15 cellular contexts compared by ENCODE assay signal in genomic region chr6:159715168-159715567, GRCh38. TPM values are rescaled to one million over a fixed set of nuclear protein-coding genes. Genes with fewer than 3 reads are reported as not detected.
DNase-seq lines count a peak whose midpoint lies in the region; ATAC-seq, FAIRE-seq and TF ChIP-seq lines count a peak whose summit lies in the region.
"Had no signal": no experiment of that assay in that cellular context is flagged by ENCODE, and none has a peak within 500 bp of the region (broad histone marks: within the 10 kb centered on the region; RNA-seq: fewer than 3 reads in every experiment).

No MANE protein-coding gene starts in this region.

- no peak for FAIRE-seq in RCC 7860 (lab: Jason Lieb, UNC)
- FAIRE-seq: GM19239 had no signal

- H3K23ac ChIP-seq in mesenchymal stem cell (ENCODE audit: low read length in 2 of 2) = no peak overlapping the region

- WGBS in mesenchymal stem cell = 67% methylated on average over 3 of the region's 3 CpGs

- H3K79me1 ChIP-seq in mesenchymal stem cell (replicated peaks; ENCODE audit: low read length, poor library complexity, severe bottlenecking) = peaks cover 45% of the 10 kb centered on the region

- no peak for ATAC-seq in GM21423 (IDR thresholded peaks at IDR 0.05; ENCODE audit: unreplicated experiment)
- ATAC-seq: activated CD8-positive, alpha-beta T cell treated with anti-CD3 and anti-CD28 coated beads for 36 hours; foreskin keratinocyte had no signal

- no peak overlapping the region for H2BK15ac ChIP-seq in mesenchymal stem cell (ENCODE audit: low read depth, poor library complexity, severe bottlenecking)

- H2AK5ac ChIP-seq in mesenchymal stem cell (ENCODE audit: low read length, severe bottlenecking) = no peak overlapping the region

- H3K9me3 ChIP-seq in WERI-Rb-1 (ENCODE audit: severe bottlenecking) (no peaks in the 10 kb centered on the region), mesenchymal stem cell (ENCODE audit: control insufficient read depth, low read length) (no peaks in the 10 kb centered on the region), tibial artery (no peaks in the 10 kb centered on the region)

- no peak overlapping the region for H4K91ac ChIP-seq in mesenchymal stem cell (ENCODE audit: low read length)

- peak overlapping the region; percentile 89 for H3K9ac ChIP-seq in mesenchymal stem cell (ENCODE audit: low read length)

- no peak overlapping the region for H3K14ac ChIP-seq in mesenchymal stem cell (ENCODE audit: low read length in 2 of 2)

- intact Hi-C loops in tibial artery (cut with DNase I; ENCODE audit: low total_unique reads) = no loop called here

- no peak overlapping the region for H3K4me2 ChIP-seq in mesenchymal stem cell (ENCODE audit: low read length, poor library complexity, severe bottlenecking)

- DNase-seq in NOMO-1 (lab: John Stamatoyannopoulos, UW; ENCODE audit: unreplicated experiment in 2 of 2) (peak; percentile 17 to 21), NOMO-1 treated with dmso at 0.1 percent for 144 hours (lab: John Stamatoyannopoulos, UW; ENCODE audit: unreplicated experiment) (no peak), WERI-Rb-1 (no peak), mesenchymal stem cell (no peak), tibial artery (no peak), RCC 7860 (ENCODE audit: low spot score) (no peak), NCI-H1092 (lab: John Stamatoyannopoulos, UW) (no peak)
- DNase-seq: activated CD8-positive, alpha-beta T cell treated with anti-CD3 and anti-CD28 coated beads for 36 hours; endodermal cell; foreskin keratinocyte; NCI-H1105; stimulated activated CD4-positive, alpha-beta T cell treated with anti-CD3 and anti-CD28 coated beads, Interleukin-2, amount 100 ng/mL, for 48 hours had no signal

- no peak overlapping the region for H2BK12ac ChIP-seq in mesenchymal stem cell (ENCODE audit: low read length in 2 of 2)

- H3K4me3 ChIP-seq in WERI-Rb-1 (ENCODE audit: low read depth, low read length) = no peak overlapping the region
- H3K4me3 ChIP-seq in mesenchymal stem cell (ENCODE audit: insufficient read depth in 1 of 2, low read depth in 1 of 2, low read length in 2 of 2) = no peak overlapping the region
- H3K4me3 ChIP-seq in tibial artery = no peak overlapping the region

- H3K4me1 ChIP-seq in mesenchymal stem cell (ENCODE audit: control insufficient read depth, insufficient read depth, low read depth, low read length) = peaks cover 2% of the 10 kb centered on the region
- H3K4me1 ChIP-seq in tibial artery = peaks cover 0 to 38% (median 29%) of the 10 kb centered on the region in 4 donors

- no peak overlapping the region for H4K8ac ChIP-seq in mesenchymal stem cell (ENCODE audit: low read length)

- H3K27me3 ChIP-seq in WERI-Rb-1 (ENCODE audit: insufficient read depth, low read depth, severe bottlenecking) (no peaks in the 10 kb centered on the region), mesenchymal stem cell (ENCODE audit: control insufficient read depth in 1 of 2, insufficient read depth in 1 of 2, low read length in 2 of 2) (no peaks in the 10 kb centered on the region), tibial artery (no peaks in the 10 kb centered on the region)
- H3K27me3 ChIP-seq: foreskin keratinocyte had no signal

- H2BK120ac ChIP-seq in mesenchymal stem cell (ENCODE audit: low read depth, low read length) = no peak overlapping the region

- peak overlapping the region; percentile 59 for H3K27ac ChIP-seq in WERI-Rb-1
- H3K27ac ChIP-seq in mesenchymal stem cell (ENCODE audit: low read length, poor library complexity, severe bottlenecking) = no peak overlapping the region
- H3K27ac ChIP-seq in tibial artery = peak overlapping the region; percentile 75 to 81
- H3K27ac ChIP-seq: 22Rv1 had no signal

- H2AFZ ChIP-seq in mesenchymal stem cell (ENCODE audit: low read depth, low read length) = no peak overlapping the region

- TF ChIP-seq CTCF in WERI-Rb-1 (IDR thresholded peaks at IDR 0.05; ENCODE audit: low read depth, low read length) (no peak), tibial artery (IDR thresholded peaks at IDR 0.05) (no peak)

- H3K4ac ChIP-seq in mesenchymal stem cell (ENCODE audit: low read depth in 1 of 2, low read length in 2 of 2) = no peak overlapping the region

- no peak overlapping the region for H2BK5ac ChIP-seq in mesenchymal stem cell (ENCODE audit: low read depth, low read length, poor library complexity, severe bottlenecking)

- no peak overlapping the region for H3K18ac ChIP-seq in mesenchymal stem cell (ENCODE audit: low read depth in 1 of 2, low read length in 2 of 2)

- H3K36me3 ChIP-seq in WERI-Rb-1 = peaks cover 3% of the 10 kb centered on the region; the same call in 1 of the 2 replicates
- peaks cover 8 to 13% of the 10 kb centered on the region in 2 experiments for H3K36me3 ChIP-seq in mesenchymal stem cell (ENCODE audit: control insufficient read depth in 1 of 2, insufficient read depth in 2 of 2, low read depth in 1 of 2, low read length in 2 of 2)
- H3K36me3 ChIP-seq in tibial artery = no peaks in the 10 kb centered on the region

RNA-seq across cellular contexts. Expression of gene WTAP, which starts 12.1 kb away (rescaled TPM):
- 66.5 TPM for polyA plus RNA-seq in mesenchymal stem cell (2013, experiment 1 of 2)
- polyA plus RNA-seq in mesenchymal stem cell (2013, experiment 2 of 2) = 69.2 TPM

RNA-seq across cellular contexts. Expression of gene SOD2, which starts 22.1 kb away (rescaled TPM):
- 86.6 TPM for polyA plus RNA-seq in mesenchymal stem cell (2013, experiment 1 of 2)
- 89.2 TPM for polyA plus RNA-seq in mesenchymal stem cell (2013, experiment 2 of 2)

RNA-seq across cellular contexts. Expression of gene ACAT2, which starts 46.7 kb away (rescaled TPM):
- polyA plus RNA-seq in mesenchymal stem cell (2013, experiment 1 of 2) = 90.6 TPM
- polyA plus RNA-seq in mesenchymal stem cell (2013, experiment 2 of 2) = 91.2 TPM

Comparison
In these comparisons a context has a peak if more than half of its experiments do, and no peak if none do; other contexts are left out.
1. DNase-seq: peak in NOMO-1 (2 of 2); none in NOMO-1 treated with dmso at 0.1 percent for 144 hours (single experiment), WERI-Rb-1 (single experiment), mesenchymal stem cell (single experiment), tibial artery (0 of 2), RCC 7860 (single experiment) and NCI-H1092 (single experiment).